9 cellular contexts compared by ENCODE assay signal in the genomic region with DNA sequence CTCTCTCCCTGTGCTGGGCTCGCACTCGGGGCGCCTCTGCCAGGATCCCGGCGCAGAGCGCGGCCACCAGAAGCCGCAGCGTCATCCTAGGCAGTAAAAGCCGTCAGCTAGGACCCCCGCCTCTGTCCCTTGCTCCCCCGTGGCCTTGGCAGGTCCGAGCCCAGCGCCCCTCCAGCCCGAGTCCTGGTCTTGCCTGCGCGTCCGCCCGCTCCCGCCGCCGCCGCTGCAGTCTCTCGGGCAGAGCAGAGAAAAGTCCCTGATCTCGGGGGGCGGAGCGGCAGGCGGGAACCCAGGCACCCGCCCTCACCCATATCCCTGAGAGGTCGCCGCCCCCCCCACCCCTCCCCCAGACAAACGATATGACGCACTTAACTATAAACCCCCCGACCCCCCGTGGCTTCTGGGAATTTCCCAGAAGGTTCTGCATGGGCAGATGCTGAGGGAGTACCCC. TPM values are rescaled to one million over a fixed set of nuclear protein-coding genes. Genes with fewer than 3 reads are reported as not detected.
DNase-seq lines count a peak whose midpoint lies in the region; ATAC-seq, FAIRE-seq and TF ChIP-seq lines count a peak whose summit lies in the region.
"Had no signal": no experiment of that assay in that cellular context is flagged by ENCODE, and none has a peak within 500 bp of the region (broad histone marks: within the 10 kb centered on the region; RNA-seq: fewer than 3 reads in every experiment).

COL7A1 (minus strand) TSS at position 255 of the 451 bp plus-strand sequence; CDS start at position 85, 170 bp downstream.

- FAIRE-seq in bronchial epithelial cell (lab: Jason Lieb, UNC), result no peak

- H3K36me3 ChIP-seq in HUES6 (ENCODE audit: control insufficient read depth, insufficient read depth, low read length) (peaks cover 70% of the 10 kb centered on the region), bronchial epithelial cell (ENCODE audit: control insufficient read depth, insufficient read depth, low read length) (peaks cover 39% of the 10 kb centered on the region), iPS-20b (ENCODE audit: insufficient read depth, low read depth, low read length) (peaks cover 30% of the 10 kb centered on the region), stomach (peaks cover 20 to 39% (median 30%) of the 10 kb centered on the region in 4 donors)

- DNase-seq in bronchial epithelial cell (ENCODE audit: low read depth) (no peak), stomach (no peak), medulla oblongata (ENCODE audit: extremely low spot score) (no peak), H4 (ENCODE audit: low spot score) (no peak)
- no peak for DNase-seq in stimulated activated CD8-positive, alpha-beta memory T cell treated with anti-CD3 and anti-CD28 coated beads, Interleukin-4, amount 100 ng/mL, for 48 hours
- DNase-seq: RPMI8226 had no signal

- TF ChIP-seq EP300 in stomach (IDR thresholded peaks at IDR 0.05), result no peak

- intact Hi-C loops in stomach (cut with DNase I; ENCODE audit: low total_unique reads), result no loop called here

- H3K4me3 ChIP-seq in HUES6 (ENCODE audit: low read depth, low read length), result peak within 1 kb of the TSS; percentile 68
- H3K4me3 ChIP-seq in bronchial epithelial cell (ENCODE audit: low read depth, low read length), result peak within 1 kb of the TSS; percentile 50
- H3K4me3 ChIP-seq in iPS-20b (ENCODE audit: low read length), result peak within 1 kb of the TSS; percentile 62
- peak within 1 kb of the TSS; percentile 34 to 40 (median 36) for H3K4me3 ChIP-seq in stomach

- TF ChIP-seq CTCF in bronchial epithelial cell (IDR thresholded peaks at IDR 0.05; ENCODE audit: insufficient read depth, low read length, severe bottlenecking) (no peak), stomach (IDR thresholded peaks at IDR 0.05) (no peak)

- peak within 1 kb of the TSS; percentile 86; the same call in 1 of the 2 replicates for H3K27ac ChIP-seq in HUES6 (ENCODE audit: low read depth, low read length)
- no peak within 1 kb of the TSS for H3K27ac ChIP-seq in iPS-20b (ENCODE audit: low read length)
- peak within 1 kb of the TSS in 3 of 5 donors; percentile 82 to 84 (median 83) for H3K27ac ChIP-seq in stomach

- H3K4me1 ChIP-seq in HUES6 (ENCODE audit: control insufficient read depth, insufficient read depth, low read length) (peaks cover 51% of the 10 kb centered on the region), iPS-20b (ENCODE audit: insufficient read depth, low read length) (no peaks in the 10 kb centered on the region; the same call in none of the 2 replicates), stomach (peaks cover 29 to 46% (median 38%) of the 10 kb centered on the region in 4 donors)

- peaks cover 7% of the 10 kb centered on the region; the same call in 1 of the 2 replicates for H3K27me3 ChIP-seq in HUES6 (ENCODE audit: control insufficient read depth, insufficient read depth, low read length)
- H3K27me3 ChIP-seq in bronchial epithelial cell (ENCODE audit: control insufficient read depth, insufficient read depth, low read length), result no peaks in the 10 kb centered on the region
- H3K27me3 ChIP-seq in iPS-20b (ENCODE audit: insufficient read depth, low read length), result peaks cover 22% of the 10 kb centered on the region
- H3K27me3 ChIP-seq in stomach, result peaks cover 0 to 36% (median 4%) of the 10 kb centered on the region in 3 donors

- H3K9me3 ChIP-seq in HUES6 (ENCODE audit: control insufficient read depth, insufficient read depth, low read depth, low read length), result no peaks in the 10 kb centered on the region
- no peaks in the 10 kb centered on the region for H3K9me3 ChIP-seq in iPS-20b (ENCODE audit: insufficient read depth, low read depth, low read length)
- H3K9me3 ChIP-seq in stomach, result no peaks in the 10 kb centered on the region

- WGBS in stomach, 5 donors, result 1 to 6% (median 5%) methylated on average over 15 to 35 of the region's 35 CpGs

- peak within 1 kb of the TSS; percentile 97 for H3K9ac ChIP-seq in HUES6 (ENCODE audit: low read length)
- H3K9ac ChIP-seq in iPS-20b (ENCODE audit: low read depth, low read length), result peak within 1 kb of the TSS; percentile 56

- ATAC-seq in HG03097 (IDR thresholded peaks at IDR 0.05; ENCODE audit: low FRiP score, unreplicated experiment), result no peak

- TF ChIP-seq POLR2A in stomach (IDR thresholded peaks at IDR 0.05), result no peak

RNA-seq across cellular contexts. Expression of gene COL7A1, which starts in this region (rescaled TPM):
- 147 and 173 TPM in 2 replicates for total RNA-seq in bronchial epithelial cell
- 10 to 100 TPM in 2 of 5 donors, 1 to 10 TPM in 3; 1.8 to 75.3 (median 7.6) TPM for total RNA-seq in stomach
- polyA plus RNA-seq in stomach, result 100 to 1,000 TPM in 1 of 3 donors, 1 to 10 TPM in 2; 6.3 to 123 (median 7.7) TPM
- 6.8 and 7.0 TPM in 2 replicates for total RNA-seq in H4 (2014; rRNA removed; shearing (Covaris generic))
